In the genomic region with DNA sequence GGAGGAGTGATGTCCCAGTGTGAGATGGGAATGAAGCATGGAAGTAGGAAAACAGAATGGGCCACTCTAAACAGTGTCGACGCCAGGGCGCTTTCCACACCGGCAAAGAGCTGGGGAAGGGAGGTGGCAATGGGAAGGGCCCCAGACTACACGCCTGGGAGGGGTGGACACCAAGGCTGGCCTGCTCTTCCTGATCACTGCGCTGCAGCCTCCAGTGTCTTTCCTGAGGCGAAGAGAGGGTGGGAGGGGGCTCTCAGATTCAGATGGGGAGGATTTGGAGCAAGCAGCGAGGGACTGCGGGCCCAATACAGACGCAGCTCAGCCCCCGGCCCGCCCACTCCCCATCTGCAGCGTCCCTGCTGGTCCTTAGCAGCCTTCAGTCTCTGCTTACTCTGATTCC, we compare ENCODE assay signal across 21 cellular contexts.
"Had no signal": no experiment of that assay in that cellular context is flagged by ENCODE, and none has a peak within 500 bp of the region (broad histone marks: within the 10 kb centered on the region; RNA-seq: fewer than 3 reads in every experiment).

No MANE protein-coding gene starts in this region.

- H3K4me1 ChIP-seq: ascending aorta, psoas muscle, uterus had no signal

- DNase-seq: activated CD4-positive, alpha-beta T cell treated with anti-CD3 and anti-CD28 coated beads, Interleukin-2, amount 50 U/mL, for 4 hours; activated naive CD4-positive, alpha-beta T cell treated with anti-CD3 and anti-CD28 coated beads, Interleukin-2, amount 50 U/mL, for 16 hours; activated T-cell treated with anti-CD3 and anti-CD28 coated beads, Interleukin-2, amount 50 U/mL, for 4 hours; cortex of kidney; effector CD4-positive, alpha-beta T cell; islet precursor cell; midbrain; nephron progenitor cell; psoas muscle; right cardiac atrium; stimulated activated CD4-positive, alpha-beta T cell treated with anti-CD3 and anti-CD28 coated beads, Interleukin-15, amount 100 ng/mL, for 24 hours; stimulated activated CD4-positive, alpha-beta T cell treated with anti-CD3 and anti-CD28 coated beads, Interleukin-2, amount 100 ng/mL, for 48 hours; SW 1271; T-helper 2 cell; WERI-Rb-1 had no signal

- ATAC-seq: activated T-cell treated with anti-CD3 and anti-CD28 coated beads, Interleukin-2, amount 50 U/mL, for 4 hours; esophagus mucosa; psoas muscle; right cardiac atrium had no signal

- H3K27ac ChIP-seq: ascending aorta, psoas muscle, tibial nerve, uterus, WERI-Rb-1 had no signal

- H3K4me3 Mint-ChIP-seq: activated T-cell treated with anti-CD3 and anti-CD28 coated beads, Interleukin-2, amount 50 U/mL, for 4 hours; nephron progenitor cell; stimulated activated naive CD8-positive, alpha-beta T cell treated with anti-CD3 and anti-CD28 coated beads, Interleukin-15, Interleukin-2, amounts not matched to agents 100 ng/mL and 50 ng/mL, for 24 hours had no signal

- H3K27ac Mint-ChIP-seq: nephron progenitor cell; stimulated activated naive CD8-positive, alpha-beta T cell treated with anti-CD3 and anti-CD28 coated beads, Interleukin-15, Interleukin-2, amounts not matched to agents 100 ng/mL and 50 ng/mL, for 24 hours had no signal

- H3K36me3 ChIP-seq: ascending aorta, tibial nerve, uterus, WERI-Rb-1 had no signal

- H3K27me3 ChIP-seq: ascending aorta, uterus had no signal

- H3K4me3 ChIP-seq: ascending aorta, lung, psoas muscle, tibial nerve, uterus had no signal

- H3K9me3 ChIP-seq: ascending aorta, psoas muscle had no signal
